In genomic region chr10:88921194-88921593, GRCh38 we compare ENCODE assay signal across 16 cellular contexts. TPM values are rescaled to one million over a fixed set of nuclear protein-coding genes. Genes with fewer than 3 reads are reported as not detected.
DNase-seq lines count a peak whose midpoint lies in the region; ATAC-seq and TF ChIP-seq lines count a peak whose summit lies in the region.
"Had no signal": no experiment of that assay in that cellular context is flagged by ENCODE, and none has a peak within 500 bp of the region (broad histone marks: within the 10 kb centered on the region; RNA-seq: fewer than 3 reads in every experiment).

No MANE protein-coding gene starts in this region.

- intact Hi-C loops in left cardiac atrium (cut with DNase I): no loop called here
- intact Hi-C loops in right cardiac atrium (cut with DNase I): no loop called here

- H3K27ac ChIP-seq in right cardiac atrium (ENCODE audit: low read length) (no peak overlapping the region), subcutaneous abdominal adipose tissue (ENCODE audit: low read depth, low read length) (peak overlapping the region; percentile 63), upper lobe of left lung (no peak overlapping the region)

- TF ChIP-seq EP300 in upper lobe of left lung (IDR thresholded peaks at IDR 0.05): no peak

- ATAC-seq in left cardiac atrium (peak; percentile 29 to 30), right cardiac atrium (no peak), HG02938 (IDR thresholded peaks at IDR 0.05; ENCODE audit: unreplicated experiment) (no peak), HG03439 (IDR thresholded peaks at IDR 0.05; ENCODE audit: unreplicated experiment) (no peak), upper lobe of left lung (ENCODE audit: low FRiP score in 2 of 2) (no peak)
- ATAC-seq: GM12878 had no signal

- TF ChIP-seq CTCF in epithelial cell of esophagus (IDR thresholded peaks at IDR 0.05; ENCODE audit: insufficient read depth, low read depth, low read length, missing control alignments) (no peak), upper lobe of left lung (IDR thresholded peaks at IDR 0.05) (no peak)

- no peak for TF ChIP-seq POLR2A in upper lobe of left lung (IDR thresholded peaks at IDR 0.05)

- no peak overlapping the region for H3K9ac ChIP-seq in subcutaneous abdominal adipose tissue (ENCODE audit: low read length in 5 of 5)

- WGBS in right cardiac atrium: 48% methylated on average over 3 of the region's 3 CpGs
- WGBS in upper lobe of left lung, 2 donors: 77 to 82% methylated on average over 3 of the region's 3 CpGs

- H3K9me3 ChIP-seq in right cardiac atrium (ENCODE audit: control insufficient read depth, low read length) (no peaks in the 10 kb centered on the region), subcutaneous abdominal adipose tissue (ENCODE audit: control insufficient read depth in 5 of 5, low read length in 5 of 5) (no peaks in the 10 kb centered on the region), upper lobe of left lung (no peaks in the 10 kb centered on the region)

- peaks cover 0 to 21% (median 4%) of the 10 kb centered on the region in 5 donors for H3K36me3 ChIP-seq in subcutaneous abdominal adipose tissue (ENCODE audit: control insufficient read depth in 5 of 5, insufficient read depth in 5 of 5, low read length in 5 of 5)
- H3K36me3 ChIP-seq in upper lobe of left lung: no peaks in the 10 kb centered on the region

- no peak overlapping the region for H3K4me3 ChIP-seq in right cardiac atrium (ENCODE audit: low read length)
- no peak overlapping the region for H3K4me3 ChIP-seq in epithelial cell of esophagus (ENCODE audit: low read length)
- H3K4me3 ChIP-seq in subcutaneous abdominal adipose tissue (ENCODE audit: low read depth in 1 of 5, low read length in 5 of 5): no peak overlapping the region
- no peak overlapping the region for H3K4me3 ChIP-seq in upper lobe of left lung
- H3K4me3 ChIP-seq: GM12878 had no signal

- no peaks in the 10 kb centered on the region for H3K27me3 ChIP-seq in right cardiac atrium (ENCODE audit: control insufficient read depth, insufficient read depth)
- H3K27me3 ChIP-seq in subcutaneous abdominal adipose tissue (ENCODE audit: control insufficient read depth in 5 of 5, insufficient read depth in 4 of 5, low read length in 5 of 5): no peaks in the 10 kb centered on the region
- H3K27me3 ChIP-seq in upper lobe of left lung: no peaks in the 10 kb centered on the region

- DNase-seq in left cardiac atrium (no peak), right cardiac atrium (no peak), NCI-H69 (lab: John Stamatoyannopoulos, UW) (peak; percentile 84), epithelial cell of esophagus (ENCODE audit: low read depth) (peak; percentile 6), upper lobe of left lung (no peak)
- DNase-seq: Calu3, KG1, NCI-H1092 treated with DMSO at 0.1 percent for 48 hours, NCI-H1930, NCI-H526, OCI-M1 had no signal

- peaks cover 2% of the 10 kb centered on the region for H3K4me1 ChIP-seq in right cardiac atrium (ENCODE audit: control insufficient read depth, insufficient read depth, low read length)
- H3K4me1 ChIP-seq in subcutaneous abdominal adipose tissue (ENCODE audit: control insufficient read depth in 5 of 5, insufficient read depth in 5 of 5, low read length in 5 of 5): peaks cover 5 to 27% (median 19%) of the 10 kb centered on the region in 5 donors
- no peaks in the 10 kb centered on the region for H3K4me1 ChIP-seq in upper lobe of left lung

RNA-seq across cellular contexts. Expression of gene ACTA2, which starts 31.4 kb away (rescaled TPM):
- total RNA-seq in left cardiac atrium (1,000 to 10,000 TPM; 1,100 to 1,897 TPM), right cardiac atrium (1,000 to 10,000 TPM in 2 of 4 donors, 100 to 1,000 TPM in 2; 746 to 3,137 (median 1,120) TPM), upper lobe of left lung (100 to 1,000 TPM in 5 of 6 donors, 10 to 100 TPM in 1; 94.3 to 328 (median 186) TPM)
- 649 TPM for polyA plus RNA-seq in right cardiac atrium

RNA-seq across cellular contexts. Expression of gene STAMBPL1, which starts 41.1 kb away (rescaled TPM):
- total RNA-seq in left cardiac atrium (1 to 10 TPM; 7.8 to 8.1 TPM), right cardiac atrium (10 to 100 TPM in 3 of 4 donors, 1 to 10 TPM in 1; 9.4 to 13.0 (median 10.4) TPM), upper lobe of left lung (10 to 100 TPM in 2 of 6 donors, 1 to 10 TPM in 4; 4.9 to 69.1 (median 7.0) TPM)
- polyA plus RNA-seq in right cardiac atrium: 4.4 TPM
- total RNA-seq: G401 had no signal

Comparison
In these comparisons a context has a peak if more than half of its experiments do, and no peak if none do; other contexts are left out.
1. ATAC-seq: peak in left cardiac atrium (2 of 2); none in right cardiac atrium (0 of 2), HG02938 (single experiment), HG03439 (single experiment) and upper lobe of left lung (0 of 2).
2. DNase-seq: peak in NCI-H69 (single experiment) and epithelial cell of esophagus (single experiment); none in left cardiac atrium (single experiment), right cardiac atrium (0 of 3) and upper lobe of left lung (0 of 2).